1 cellular context compared by ENCODE assay signal in genomic region chr13:21045101-21045500, GRCh38.
TF ChIP-seq lines count a peak whose summit lies in the region.

No MANE protein-coding gene starts in this region.

TF ChIP-seq in GM12878, 131 proteins besides CTCF, POLR2A, EP300 and RAD21 (continued from another document):
- no peak for TF ChIP-seq ZNF687 (IDR thresholded peaks at IDR 0.05)
- TF ChIP-seq EED (IDR thresholded peaks at IDR 0.05; ENCODE audit: low read depth): no peak
- TF ChIP-seq STAT1 (conservative IDR thresholded peaks at IDR 0.05): no peak
- TF ChIP-seq HDAC6 (IDR thresholded peaks at IDR 0.05; ENCODE audit: unreplicated experiment): no peak
